8 cellular contexts compared by ENCODE assay signal in genomic region chr22:43955883-43956286, GRCh38. TPM values are rescaled to one million over a fixed set of nuclear protein-coding genes. Genes with fewer than 3 reads are reported as not detected.
A peak's percentile ranks its signal among the peaks of the same experiment; 100 is the strongest.
DNase-seq lines count a peak whose midpoint lies in the region; ATAC-seq and TF ChIP-seq lines count a peak whose summit lies in the region.

No MANE protein-coding gene starts in this region.

- H3K36me3 Mint-ChIP-seq in activated naive CD4-positive, alpha-beta T cell treated with anti-CD3 and anti-CD28 coated beads for 36 hours (ENCODE audit: low read depth), result peaks cover 1% of the 10 kb centered on the region
- no peaks in the 10 kb centered on the region for H3K36me3 Mint-ChIP-seq in chondrocyte (ENCODE audit: low read depth)

- no peaks in the 10 kb centered on the region for H3K27me3 Mint-ChIP-seq in activated naive CD4-positive, alpha-beta T cell treated with anti-CD3 and anti-CD28 coated beads for 36 hours (ENCODE audit: low read depth)
- no peaks in the 10 kb centered on the region for H3K27me3 Mint-ChIP-seq in chondrocyte (ENCODE audit: low read depth)

- no peaks in the 10 kb centered on the region for H3K9me3 ChIP-seq in muscle layer of duodenum (ENCODE audit: control insufficient read depth in 1 of 2, low read length in 2 of 2)

- H3K4me1 Mint-ChIP-seq in activated naive CD4-positive, alpha-beta T cell treated with anti-CD3 and anti-CD28 coated beads for 36 hours (ENCODE audit: low read depth), result peaks cover 36% of the 10 kb centered on the region
- H3K4me1 Mint-ChIP-seq in chondrocyte (ENCODE audit: low read depth), result peaks cover 31% of the 10 kb centered on the region

- H3K27ac ChIP-seq in muscle layer of duodenum (ENCODE audit: low read length), result peak overlapping the region; percentile 61

- H3K4me3 Mint-ChIP-seq in activated naive CD4-positive, alpha-beta T cell treated with anti-CD3 and anti-CD28 coated beads for 36 hours, result peak overlapping the region; percentile 88
- peak overlapping the region; percentile 90 for H3K4me3 Mint-ChIP-seq in chondrocyte (ENCODE audit: unreplicated experiment)

- CTCF ChIA-PET in activated naive CD4-positive, alpha-beta T cell treated with anti-CD3 and anti-CD28 coated beads for 36 hours (lab: Charles Lee), result interaction anchor here (1.8 kb wide), 1 partner anchor 10 kb away, joined by 15 read pairs; no protein-coding TSS in a partner anchor

- peak overlapping the region; percentile 83 to 88 for H3K4me3 ChIP-seq in muscle layer of duodenum (ENCODE audit: low read depth in 1 of 2, low read length in 2 of 2)

- H3K36me3 ChIP-seq in muscle layer of duodenum (ENCODE audit: control insufficient read depth in 1 of 2, insufficient read depth in 2 of 2, low read length in 2 of 2), result no peaks in the 10 kb centered on the region

- peak; percentile 7 for DNase-seq in activated naive CD4-positive, alpha-beta T cell treated with anti-CD3 and anti-CD28 coated beads for 36 hours
- DNase-seq in activated naive CD4-positive, alpha-beta T cell treated with anti-CD3 and anti-CD28 coated beads, Interleukin-2, amount 50 U/mL, for 16 hours, result no peak
- DNase-seq in NOMO-1 (lab: John Stamatoyannopoulos, UW; ENCODE audit: unreplicated experiment in 2 of 2), result peak; percentile 56 to 86
- peak; percentile 3 for DNase-seq in chondrocyte (ENCODE audit: low spot score)
- no peak for DNase-seq in mesenteric fat pad (ENCODE audit: low spot score)
- no peak for DNase-seq in middle frontal gyrus (ENCODE audit: extremely low spot score, low spot score)

- intact Hi-C loops in activated naive CD4-positive, alpha-beta T cell treated with anti-CD3 and anti-CD28 coated beads for 36 hours (cut with micrococcal nuclease), result loop anchor here (2.0 kb wide), 2 partner anchors 33 to 143 kb away; partner anchors contain the start of genes EFCAB6 and PNPLA3

- peaks cover 13 to 24% of the 10 kb centered on the region in 2 donors for H3K4me1 ChIP-seq in muscle layer of duodenum (ENCODE audit: control insufficient read depth in 1 of 2, insufficient read depth in 2 of 2, low read length in 2 of 2)

- H3K9me3 Mint-ChIP-seq in activated naive CD4-positive, alpha-beta T cell treated with anti-CD3 and anti-CD28 coated beads for 36 hours, result no peaks in the 10 kb centered on the region
- no peaks in the 10 kb centered on the region for H3K9me3 Mint-ChIP-seq in chondrocyte (ENCODE audit: low read depth)

- H3K27me3 ChIP-seq in muscle layer of duodenum (ENCODE audit: low read depth, low read length), result no peaks in the 10 kb centered on the region

- peak overlapping the region; percentile 72 for H3K27ac Mint-ChIP-seq in activated naive CD4-positive, alpha-beta T cell treated with anti-CD3 and anti-CD28 coated beads for 36 hours
- H3K27ac Mint-ChIP-seq in chondrocyte (ENCODE audit: unreplicated experiment), result peak overlapping the region; percentile 94

- TF ChIP-seq CTCF in chondrocyte (IDR thresholded peaks at IDR 0.05), result no peak

- no peak for ATAC-seq in GM21447 (IDR thresholded peaks at IDR 0.05; ENCODE audit: unreplicated experiment)

RNA-seq across cellular contexts. Expression of gene SAMM50, which starts 0.6 kb away (rescaled TPM):
- total RNA-seq in activated naive CD4-positive, alpha-beta T cell treated with anti-CD3 and anti-CD28 coated beads for 36 hours, result 10 to 100 TPM; 35.9 to 37.8 TPM
- total RNA-seq in chondrocyte (31.1 to 42.7 TPM (median 34.2 TPM) in 3 replicates), mesenteric fat pad (49.4 TPM)

RNA-seq across cellular contexts. Expression of gene PNPLA3, which starts 32.3 kb away (rescaled TPM):
- total RNA-seq in activated naive CD4-positive, alpha-beta T cell treated with anti-CD3 and anti-CD28 coated beads for 36 hours, result under 1 TPM; 0.29 to 0.77 TPM
- 2.5 to 3.5 TPM (median 2.5 TPM) in 3 replicates for total RNA-seq in chondrocyte
- total RNA-seq in mesenteric fat pad, result 0.93 TPM

Comparison
In these comparisons a context has a peak if more than half of its experiments do, and no peak if none do; other contexts are left out.
1. DNase-seq: peak in activated naive CD4-positive, alpha-beta T cell treated with anti-CD3 and anti-CD28 coated beads for 36 hours (single experiment), NOMO-1 (2 of 2) and chondrocyte (single experiment); none in activated naive CD4-positive, alpha-beta T cell treated with anti-CD3 and anti-CD28 coated beads, Interleukin-2, amount 50 U/mL, for 16 hours (single experiment), mesenteric fat pad (single experiment) and middle frontal gyrus (single experiment).